8 cellular contexts compared by ENCODE assay signal in genomic region chr12:69239922-69240624, GRCh38. TPM values are rescaled to one million over a fixed set of nuclear protein-coding genes. Genes with fewer than 3 reads are reported as not detected.
DNase-seq lines count a peak whose midpoint lies in the region; TF ChIP-seq lines count a peak whose summit lies in the region.

No MANE protein-coding gene starts in this region.

- H3K9me3 Mint-ChIP-seq in HFFc6 = no peaks in the 10 kb centered on the region
- no peaks in the 10 kb centered on the region for H3K9me3 Mint-ChIP-seq in activated CD4-positive, alpha-beta T cell treated with anti-CD3 and anti-CD28 coated beads, Interleukin-2, amount 10 ng/mL, durations not matched to agents 7 days and 5 days
- H3K9me3 Mint-ChIP-seq in dendritic cell treated with granulocyte-macrophage colony-stimulating factor and Interleukin-4, amounts not matched to agents 40 ng/mL and 50 ng/mL, for 4 days = no peaks in the 10 kb centered on the region

- CTCF ChIA-PET in activated CD4-positive, alpha-beta T cell treated with anti-CD3 and anti-CD28 coated beads, Interleukin-2, amount 10 ng/mL, durations not matched to agents 7 days and 5 days (lab: Charles Lee) = no interaction called here

- H3K4me3 Mint-ChIP-seq in HFFc6 = peak overlapping the region; percentile 98
- H3K4me3 Mint-ChIP-seq in activated CD4-positive, alpha-beta T cell treated with anti-CD3 and anti-CD28 coated beads, Interleukin-2, amount 10 ng/mL, durations not matched to agents 7 days and 5 days = peak overlapping the region; percentile 100
- H3K4me3 Mint-ChIP-seq in dendritic cell treated with granulocyte-macrophage colony-stimulating factor and Interleukin-4, amounts not matched to agents 40 ng/mL and 50 ng/mL, for 4 days = peak overlapping the region; percentile 100

- no peak for TF ChIP-seq POLR2A in lower leg skin (IDR thresholded peaks at IDR 0.05)

- 0% methylated on average over 32 to 39 of the region's 68 CpGs for WGBS in lower leg skin, 2 donors

- intact Hi-C loops in dendritic cell treated with granulocyte-macrophage colony-stimulating factor and Interleukin-4, amounts not matched to agents 40 ng/mL and 50 ng/mL, for 4 days (cut with micrococcal nuclease) = no loop called here
- intact Hi-C loops in lower leg skin (cut with DNase I; ENCODE audit: low total_unique reads) = no loop called here

- peak overlapping the region; percentile 96 for H3K27ac Mint-ChIP-seq in HFFc6
- H3K27ac Mint-ChIP-seq in activated CD4-positive, alpha-beta T cell treated with anti-CD3 and anti-CD28 coated beads, Interleukin-2, amount 10 ng/mL, durations not matched to agents 7 days and 5 days = peak overlapping the region; percentile 99
- peak overlapping the region; percentile 99 for H3K27ac Mint-ChIP-seq in dendritic cell treated with granulocyte-macrophage colony-stimulating factor and Interleukin-4, amounts not matched to agents 40 ng/mL and 50 ng/mL, for 4 days

- peaks cover 4% of the 10 kb centered on the region; the same call in 1 of the 2 replicates for H3K36me3 Mint-ChIP-seq in HFFc6 (ENCODE audit: low read depth)
- peaks cover 20% of the 10 kb centered on the region for H3K36me3 Mint-ChIP-seq in activated CD4-positive, alpha-beta T cell treated with anti-CD3 and anti-CD28 coated beads, Interleukin-2, amount 10 ng/mL, durations not matched to agents 7 days and 5 days (ENCODE audit: low read depth)
- peaks cover 16% of the 10 kb centered on the region for H3K36me3 Mint-ChIP-seq in dendritic cell treated with granulocyte-macrophage colony-stimulating factor and Interleukin-4, amounts not matched to agents 40 ng/mL and 50 ng/mL, for 4 days (ENCODE audit: low read depth)

- peaks cover 32% of the 10 kb centered on the region for H3K4me1 Mint-ChIP-seq in HFFc6 (ENCODE audit: low read depth)
- peaks cover 49% of the 10 kb centered on the region for H3K4me1 Mint-ChIP-seq in activated CD4-positive, alpha-beta T cell treated with anti-CD3 and anti-CD28 coated beads, Interleukin-2, amount 10 ng/mL, durations not matched to agents 7 days and 5 days
- peaks cover 23% of the 10 kb centered on the region for H3K4me1 Mint-ChIP-seq in dendritic cell treated with granulocyte-macrophage colony-stimulating factor and Interleukin-4, amounts not matched to agents 40 ng/mL and 50 ng/mL, for 4 days (ENCODE audit: low read depth)

- TF ChIP-seq CTCF in HFFc6 (IDR thresholded peaks at IDR 0.05) (no peak), lower leg skin (IDR thresholded peaks at IDR 0.05) (no peak)

- no peaks in the 10 kb centered on the region for H3K27me3 Mint-ChIP-seq in HFFc6 (ENCODE audit: insufficient read depth)
- no peaks in the 10 kb centered on the region for H3K27me3 Mint-ChIP-seq in activated CD4-positive, alpha-beta T cell treated with anti-CD3 and anti-CD28 coated beads, Interleukin-2, amount 10 ng/mL, durations not matched to agents 7 days and 5 days
- H3K27me3 Mint-ChIP-seq in dendritic cell treated with granulocyte-macrophage colony-stimulating factor and Interleukin-4, amounts not matched to agents 40 ng/mL and 50 ng/mL, for 4 days = no peaks in the 10 kb centered on the region

- POLR2A ChIA-PET in activated CD4-positive, alpha-beta T cell treated with anti-CD3 and anti-CD28 coated beads, Interleukin-2, amount 10 ng/mL, durations not matched to agents 7 days and 5 days (lab: Charles Lee) = no interaction called here

- peak overlapping the region; percentile 80 for H3K4me3 ChIP-seq in lower leg skin (ENCODE audit: low read depth, poor library complexity, severe bottlenecking)

- DNase-seq in DMS153 treated with DMSO at 0.1 percent for 48 hours (lab: John Stamatoyannopoulos, UW; ENCODE audit: unreplicated experiment) = peak; percentile 32
- DNase-seq in DMS153 (lab: John Stamatoyannopoulos, UW) = no peak
- no peak for DNase-seq in HFFc6
- DNase-seq in NCI-H1105 (lab: John Stamatoyannopoulos, UW) = peak; percentile 53
- peak; percentile 48 for DNase-seq in activated CD4-positive, alpha-beta T cell treated with anti-CD3 and anti-CD28 coated beads, Interleukin-2, amount 10 ng/mL, durations not matched to agents 7 days and 5 days
- peak; percentile 25 to 90 for DNase-seq in lower leg skin (ENCODE audit: low spot score in 2 of 2)
- DNase-seq in stimulated activated CD4-positive, alpha-beta T cell treated with anti-CD3 and anti-CD28 coated beads, Interleukin-4, amount 100 ng/mL, for 4 hours = peak; percentile 39 to 44

RNA-seq across cellular contexts. Expression of gene CPSF6, which starts 0.7 kb away (rescaled TPM):
- 10 to 100 TPM; 54.1 to 66.1 (median 60.1) TPM for total RNA-seq in HFFc6 (2021; fragmentation: NEBNext Ultra II Directional; extraction: Animal tissue kit (Norgen Biotek cat#: 25700))
- 10 to 100 TPM; 94.4 to 97.4 TPM for total RNA-seq in activated CD4-positive, alpha-beta T cell treated with anti-CD3 and anti-CD28 coated beads, Interleukin-2, amount 10 ng/mL, durations not matched to agents 7 days and 5 days
- total RNA-seq in lower leg skin = 10 to 100 TPM; 17.0 to 29.5 (median 20.2) TPM

Comparison
In these comparisons a context has a peak if more than half of its experiments do, and no peak if none do; other contexts are left out.
1. DNase-seq: peak in DMS153 treated with DMSO at 0.1 percent for 48 hours (single experiment), NCI-H1105 (single experiment), activated CD4-positive, alpha-beta T cell treated with anti-CD3 and anti-CD28 coated beads, Interleukin-2, amount 10 ng/mL, durations not matched to agents 7 days and 5 days (single experiment), lower leg skin (2 of 2) and stimulated activated CD4-positive, alpha-beta T cell treated with anti-CD3 and anti-CD28 coated beads, Interleukin-4, amount 100 ng/mL, for 4 hours (2 of 2); none in DMS153 (single experiment) and HFFc6 (single experiment).
2. Peak in every context shown above with its lines, with median percentiles within 50 percentile points of each other: H3K27ac Mint-ChIP-seq and H3K4me3 Mint-ChIP-seq.